ENCODE assay signal across 19 cellular contexts in the genomic region with DNA sequence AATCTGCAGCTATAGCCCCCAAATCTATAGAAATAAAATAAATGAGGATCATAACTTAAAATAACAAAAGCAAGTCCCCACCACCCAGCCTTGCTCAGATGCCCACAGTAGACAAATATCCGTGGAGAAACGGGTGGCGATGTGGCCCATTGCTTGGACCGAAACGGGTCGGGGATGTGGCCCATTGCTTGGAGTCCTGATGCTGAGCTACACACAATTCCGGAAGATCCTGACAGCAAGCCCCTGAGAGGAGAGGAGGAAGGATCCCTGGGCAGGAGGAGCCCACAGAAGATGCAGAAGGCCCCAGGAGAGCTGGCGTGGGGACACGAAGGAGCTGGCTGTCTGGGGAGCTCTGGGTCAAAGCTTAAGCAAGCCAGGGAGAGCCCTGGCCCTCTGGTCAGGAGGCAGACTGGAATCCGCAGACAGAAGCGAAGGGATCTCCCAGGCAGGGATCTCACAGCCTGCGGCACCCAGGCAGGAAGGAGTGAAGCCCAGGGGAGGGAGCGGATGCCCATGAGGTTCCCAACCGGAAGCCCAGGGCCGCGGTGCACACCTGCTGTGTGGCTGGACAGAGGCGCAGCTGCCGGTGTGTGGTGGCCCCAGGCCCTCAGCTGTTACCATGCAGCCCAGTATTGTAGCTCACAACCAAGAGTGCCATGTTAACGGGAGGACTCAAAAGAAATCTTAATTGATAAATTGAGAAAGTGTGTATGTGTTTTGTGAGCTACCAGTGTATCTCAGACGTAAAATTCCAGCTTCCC.
DNase-seq lines count a peak whose midpoint lies in the region; ATAC-seq, FAIRE-seq and TF ChIP-seq lines count a peak whose summit lies in the region.
"Had no signal": no experiment of that assay in that cellular context is flagged by ENCODE, and none has a peak within 500 bp of the region (broad histone marks: within the 10 kb centered on the region; RNA-seq: fewer than 3 reads in every experiment).

No MANE protein-coding gene starts in this region.

- in situ Hi-C loops in GM12878 (cut with MboI) (no loop called here), gastrocnemius medialis (cut with MboI; ENCODE audit: low sequenced_read_pairs in 4 of 4) (no loop called here)

- H3K4me1 ChIP-seq in GM12878 (ENCODE audit: control insufficient read depth, insufficient read depth, low read length) (no peaks in the 10 kb centered on the region), gastrocnemius medialis (no peaks in the 10 kb centered on the region)

- ATAC-seq in GM12878 = 0 out of 3 replicates have a peak, but pooled peaks have one; percentile 12
- ATAC-seq in gastrocnemius medialis = no peak
- ATAC-seq: CD8-positive, alpha-beta T cell; Panc1 had no signal

- TF ChIP-seq POLR2A in GM12878 (IDR thresholded peaks at IDR 0.05; ENCODE audit: low read depth, low read length) (no peak), gastrocnemius medialis (IDR thresholded peaks at IDR 0.05) (no peak)

- no peaks in the 10 kb centered on the region for H3K79me2 ChIP-seq in GM12878 (ENCODE audit: control insufficient read depth, insufficient read depth, low read length)

- H3K4me2 ChIP-seq in GM12878 (ENCODE audit: control insufficient read depth, insufficient read depth) = no peak overlapping the region

- SMC1A ChIA-PET in GM12878 (lab: Charles Lee; ENCODE audit: uncharacterized antibody, unreplicated experiment) = interaction anchor here (0.6 to 1.5 kb wide), 2 partner anchors 42 to 128 kb away, joined by 4 read pairs; no protein-coding TSS in a partner anchor

- no peak overlapping the region for H3K4me3 Mint-ChIP-seq in T-helper 2 cell treated with Interferon-gamma antibody and Interleukin-4, amounts not matched to agents 5 μg/mL and 100 μg/mL, for 36 hours
- H3K4me3 Mint-ChIP-seq: CD8-positive, alpha-beta T cell had no signal

- no peak for FAIRE-seq in GM12878 (lab: Jason Lieb, UNC)
- FAIRE-seq: G401.6, GM19239 had no signal

- no peaks in the 10 kb centered on the region for H3K4me1 Mint-ChIP-seq in T-helper 2 cell treated with Interferon-gamma antibody and Interleukin-4, amounts not matched to agents 5 μg/mL and 100 μg/mL, for 36 hours (ENCODE audit: low read depth)

- no peaks in the 10 kb centered on the region; the same call in 1 of the 2 replicates for H4K20me1 ChIP-seq in GM12878 (ENCODE audit: control insufficient read depth, insufficient read depth)

- no peaks in the 10 kb centered on the region for H3K27me3 ChIP-seq in GM12878 (replicated peaks in 1 of 2; ENCODE audit: control insufficient read depth in 2 of 2, insufficient read depth in 2 of 2, low read length in 1 of 2)
- H3K27me3 ChIP-seq in gastrocnemius medialis = no peaks in the 10 kb centered on the region

- CTCF ChIA-PET in GM12878 (lab: Yijun Ruan, JAX) = interaction anchor here (0.8 to 1.7 kb wide), 2 partner anchors 13 to 117 kb away, joined by 4 read pairs; no protein-coding TSS in a partner anchor

- H3K36me3 ChIP-seq in GM12878 (ENCODE audit: control insufficient read depth in 2 of 2, insufficient read depth in 2 of 2, low read length in 1 of 2) (no peaks in the 10 kb centered on the region), gastrocnemius medialis (no peaks in the 10 kb centered on the region)

- H2AFZ ChIP-seq in GM12878 (ENCODE audit: control insufficient read depth, low read depth, low read length) = no peak overlapping the region

- intact Hi-C loops in GM12878 (cut with micrococcal nuclease; ENCODE audit: unreplicated experiment) = no loop called here
- intact Hi-C loops in gastrocnemius medialis (cut with DNase I; ENCODE audit: low total_unique reads) = no loop called here

- RAD21 ChIA-PET in GM12878 (lab: Charles Lee; ENCODE audit: unreplicated experiment) = no interaction called here

- H3K36me3 Mint-ChIP-seq in T-helper 2 cell treated with Interferon-gamma antibody and Interleukin-4, amounts not matched to agents 5 μg/mL and 100 μg/mL, for 36 hours (ENCODE audit: low read depth) = no peaks in the 10 kb centered on the region
- H3K36me3 Mint-ChIP-seq: CD8-positive, alpha-beta T cell had no signal

- DNase-seq in ELF-1 (ENCODE audit: low read depth, low spot score) (peak; percentile 5), NCI-H510A (lab: John Stamatoyannopoulos, UW) (peak; percentile 37), GM12878 (ENCODE audit: low read depth, low spot score) (no peak), mesenteric fat pad (ENCODE audit: low spot score) (peak; percentile 85), occipital lobe (lab: John Stamatoyannopoulos, UW) (no peak), gastrocnemius medialis (no peak)
- DNase-seq in T-helper 2 cell treated with Interferon-gamma antibody and Interleukin-4, amounts not matched to agents 5 μg/mL and 100 μg/mL, for 36 hours (ENCODE audit: low spot score) = no peak
- DNase-seq: C1 segment of cervical spinal cord; Calu3; CD8-positive, alpha-beta T cell; DMS153; GOT3; KG1; NCI-H187; NCI-H2107; NCI-H748 treated with DMSO at 0.1 percent for 48 hours had no signal

- no TSS peak for BruUV-seq in GM12878 (replicated peaks; lab: Mats Ljungman, UMichigan)

- H3K27ac Mint-ChIP-seq in T-helper 2 cell treated with Interferon-gamma antibody and Interleukin-4, amounts not matched to agents 5 μg/mL and 100 μg/mL, for 36 hours = no peak overlapping the region
- H3K27ac Mint-ChIP-seq: CD8-positive, alpha-beta T cell had no signal

- H3K27ac ChIP-seq in GM12878 (ENCODE audit: control insufficient read depth, insufficient read depth) = no peak overlapping the region
- H3K27ac ChIP-seq in gastrocnemius medialis = no peak overlapping the region

- H3K4me3 ChIP-seq in GM12878 (no peak overlapping the region), gastrocnemius medialis (no peak overlapping the region)

- WGBS in GM12878 (ENCODE audit: insufficient coverage, insufficient replicate concordance, low lambda C conversion rate, missing lambda C conversion rate) = 52% methylated on average over 20 of the region's 20 CpGs

- TF ChIP-seq EP300 in GM12878 (IDR thresholded peaks at IDR 0.05; ENCODE audit: borderline replicate concordance in 1 of 2, control insufficient read depth in 1 of 2, low read depth in 2 of 2, low read length in 2 of 2) = no peak

- TF ChIP-seq CTCF in GM12878 (IDR thresholded peaks at IDR 0.05 in 2 of 3, conservative IDR thresholded peaks at IDR 0.05 in 1 of 3; ENCODE audit: control insufficient read depth in 2 of 3, extremely low read depth in 1 of 3, insufficient read depth in 1 of 3, low read depth in 3 of 3, low read length in 3 of 3) (no peak), gastrocnemius medialis (IDR thresholded peaks at IDR 0.05 in 4 of 5, conservative IDR thresholded peaks at IDR 0.05 in 1 of 5) (no peak)

- no peak overlapping the region for H3K9ac ChIP-seq in GM12878 (ENCODE audit: control insufficient read depth, insufficient read depth, low read length)

- POLR2A ChIA-PET in GM12878 (lab: Charles Lee) = no interaction called here

- TF ChIP-seq RAD21 in GM12878 (IDR thresholded peaks at IDR 0.05; ENCODE audit: insufficient read depth, low read depth, low read length) = no peak

- H3K9me3 Mint-ChIP-seq in T-helper 2 cell treated with Interferon-gamma antibody and Interleukin-4, amounts not matched to agents 5 μg/mL and 100 μg/mL, for 36 hours = no peaks in the 10 kb centered on the region
- H3K9me3 Mint-ChIP-seq: CD8-positive, alpha-beta T cell had no signal

- H3K9me3 ChIP-seq in GM12878 (replicated peaks; ENCODE audit: control insufficient read depth, insufficient read depth, low read length) (no peaks in the 10 kb centered on the region), gastrocnemius medialis (no peaks in the 10 kb centered on the region)

- no peaks in the 10 kb centered on the region for H3K27me3 Mint-ChIP-seq in T-helper 2 cell treated with Interferon-gamma antibody and Interleukin-4, amounts not matched to agents 5 μg/mL and 100 μg/mL, for 36 hours (ENCODE audit: low read depth)

TF ChIP-seq in GM12878, 131 proteins besides CTCF, POLR2A, EP300 and RAD21:
- TF ChIP-seq BCL11A (IDR thresholded peaks at IDR 0.05; ENCODE audit: low read depth, low read length) = no peak
- TF ChIP-seq, protein P1, sequence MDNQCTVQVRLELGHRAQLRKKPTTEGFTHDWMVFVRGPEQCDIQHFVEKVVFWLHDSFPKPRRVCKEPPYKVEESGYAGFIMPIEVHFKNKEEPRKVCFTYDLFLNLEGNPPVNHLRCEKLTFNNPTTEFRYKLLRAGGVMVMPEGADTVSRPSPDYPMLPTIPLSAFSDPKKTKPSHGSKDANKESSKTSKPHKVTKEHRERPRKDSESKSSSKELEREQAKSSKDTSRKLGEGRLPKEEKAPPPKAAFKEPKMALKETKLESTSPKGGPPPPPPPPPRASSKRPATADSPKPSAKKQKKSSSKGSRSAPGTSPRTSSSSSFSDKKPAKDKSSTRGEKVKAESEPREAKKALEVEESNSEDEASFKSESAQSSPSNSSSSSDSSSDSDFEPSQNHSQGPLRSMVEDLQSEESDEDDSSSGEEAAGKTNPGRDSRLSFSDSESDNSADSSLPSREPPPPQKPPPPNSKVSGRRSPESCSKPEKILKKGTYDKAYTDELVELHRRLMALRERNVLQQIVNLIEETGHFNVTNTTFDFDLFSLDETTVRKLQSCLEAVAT (IDR thresholded peaks at IDR 0.05) = no peak
- TF ChIP-seq, protein P2, sequence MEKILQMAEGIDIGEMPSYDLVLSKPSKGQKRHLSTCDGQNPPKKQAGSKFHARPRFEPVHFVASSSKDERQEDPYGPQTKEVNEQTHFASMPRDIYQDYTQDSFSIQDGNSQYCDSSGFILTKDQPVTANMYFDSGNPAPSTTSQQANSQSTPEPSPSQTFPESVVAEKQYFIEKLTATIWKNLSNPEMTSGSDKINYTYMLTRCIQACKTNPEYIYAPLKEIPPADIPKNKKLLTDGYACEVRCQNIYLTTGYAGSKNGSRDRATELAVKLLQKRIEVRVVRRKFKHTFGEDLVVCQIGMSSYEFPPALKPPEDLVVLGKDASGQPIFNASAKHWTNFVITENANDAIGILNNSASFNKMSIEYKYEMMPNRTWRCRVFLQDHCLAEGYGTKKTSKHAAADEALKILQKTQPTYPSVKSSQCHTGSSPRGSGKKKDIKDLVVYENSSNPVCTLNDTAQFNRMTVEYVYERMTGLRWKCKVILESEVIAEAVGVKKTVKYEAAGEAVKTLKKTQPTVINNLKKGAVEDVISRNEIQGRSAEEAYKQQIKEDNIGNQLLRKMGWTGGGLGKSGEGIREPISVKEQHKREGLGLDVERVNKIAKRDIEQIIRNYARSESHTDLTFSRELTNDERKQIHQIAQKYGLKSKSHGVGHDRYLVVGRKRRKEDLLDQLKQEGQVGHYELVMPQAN (conservative IDR thresholded peaks at IDR 0.05) = no peak

Comparison
In these comparisons a context has a peak if more than half of its experiments do, and no peak if none do; other contexts are left out.
1. DNase-seq: peak in ELF-1 (single experiment), NCI-H510A (single experiment) and mesenteric fat pad (single experiment); none in GM12878 (single experiment), occipital lobe (single experiment), gastrocnemius medialis (0 of 2) and T-helper 2 cell treated with Interferon-gamma antibody and Interleukin-4, amounts not matched to agents 5 μg/mL and 100 μg/mL, for 36 hours (single experiment).